In the genomic region with DNA sequence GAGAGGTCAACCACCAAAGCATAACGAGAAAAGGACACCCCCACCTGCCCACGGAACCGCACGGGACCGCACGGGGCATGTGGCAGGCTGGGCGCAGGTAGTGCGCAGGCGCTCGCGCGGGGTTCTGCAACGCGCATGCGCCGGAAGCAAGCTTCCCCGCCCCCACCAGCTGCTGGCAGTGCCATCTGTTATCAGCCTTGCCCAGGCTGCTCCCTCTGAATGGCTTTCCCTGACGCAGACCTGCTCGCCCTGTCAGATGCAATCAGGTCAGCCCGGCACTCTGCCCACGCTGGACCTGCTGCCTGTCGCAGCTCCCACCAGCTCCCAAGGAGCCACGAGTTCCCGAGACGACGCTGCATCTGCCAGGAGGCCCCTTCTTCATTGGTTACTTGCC, we compare ENCODE assay signal across 8 cellular contexts. TPM values are rescaled to one million over a fixed set of nuclear protein-coding genes. Genes with fewer than 3 reads are reported as not detected.
A peak's percentile ranks its signal among the peaks of the same experiment; 100 is the strongest.
DNase-seq lines count a peak whose midpoint lies in the region; ATAC-seq, FAIRE-seq and TF ChIP-seq lines count a peak whose summit lies in the region.

No MANE protein-coding gene starts in this region.

- intact Hi-C loops in activated B cell treated with CpG ODN at 0.5 μM for 24 hours (cut with micrococcal nuclease): loop anchor here (1.0 kb wide), 2 partner anchors 15 to 32 kb away; no protein-coding TSS in a partner anchor

- H3K4me1 Mint-ChIP-seq in activated B cell treated with CpG ODN at 0.5 μM for 24 hours: peaks cover 19% of the 10 kb centered on the region

- POLR2A ChIA-PET in activated B cell treated with CpG ODN at 0.5 μM for 24 hours (lab: Charles Lee): interaction anchor here (1.0 to 1.7 kb wide), 4 partner anchors 12 to 31 kb away, joined by 4 to 5 read pairs (median 4); no protein-coding TSS in a partner anchor

- no peaks in the 10 kb centered on the region for H3K9me3 Mint-ChIP-seq in activated B cell treated with CpG ODN at 0.5 μM for 24 hours

- DNase-seq in NB4 (ENCODE audit: low read depth): peak; percentile 64
- DNase-seq in activated B cell treated with CpG ODN at 0.5 μM for 24 hours: no peak
- DNase-seq in hypothalamus (lab: John Stamatoyannopoulos, UW): peak in 47 of 51 donors; percentile 15 to 86 (median 64)
- DNase-seq in RCC 7860 (ENCODE audit: low spot score): no peak
- no peak for DNase-seq in NK-92 treated with Interleukin-12 subunit alpha and Interleukin-12 subunit beta, amount 100 ng/mL, for 24 hours (lab: John Stamatoyannopoulos, UW)

- FAIRE-seq in RCC 7860 (lab: Jason Lieb, UNC): no peak

- ATAC-seq in GM19395 (IDR thresholded peaks at IDR 0.05; ENCODE audit: unreplicated experiment) (peak; percentile 35), activated B cell treated with CpG ODN at 0.5 μM for 24 hours (ENCODE audit: low read depth) (peak; percentile 40), GM18517 (IDR thresholded peaks at IDR 0.05; ENCODE audit: unreplicated experiment) (no peak), GM18909 (IDR thresholded peaks at IDR 0.05; ENCODE audit: poor library complexity, unreplicated experiment) (no peak)

- peak overlapping the region; percentile 76 for H3K4me3 Mint-ChIP-seq in activated B cell treated with CpG ODN at 0.5 μM for 24 hours

- CTCF ChIA-PET in activated B cell treated with CpG ODN at 0.5 μM for 24 hours (lab: Charles Lee): no interaction called here

- H3K27me3 Mint-ChIP-seq in activated B cell treated with CpG ODN at 0.5 μM for 24 hours: peaks cover 8% of the 10 kb centered on the region

- peak overlapping the region; percentile 56 for H3K4me3 ChIP-seq in NB4 (ENCODE audit: low read depth, low read length)

- peak overlapping the region; percentile 85 for H3K27ac Mint-ChIP-seq in activated B cell treated with CpG ODN at 0.5 μM for 24 hours

- H3K36me3 Mint-ChIP-seq in activated B cell treated with CpG ODN at 0.5 μM for 24 hours (ENCODE audit: low read depth): no peaks in the 10 kb centered on the region

- TF ChIP-seq CTCF in NB4 (IDR thresholded peaks at IDR 0.05; ENCODE audit: low read depth, low read length): no peak
- TF ChIP-seq CTCF in activated B cell treated with CpG ODN at 0.5 μM for 24 hours (IDR thresholded peaks at IDR 0.05): no peak

- TF ChIP-seq POLR2A in NB4 (IDR thresholded peaks at IDR 0.05; ENCODE audit: extremely low read depth, insufficient read length): peak; percentile 32

RNA-seq across cellular contexts. Expression of a gene that starts 22.8 kb away (rescaled TPM):
- total RNA-seq in activated B cell treated with CpG ODN at 0.5 μM for 24 hours: 5.9 and 8.6 TPM in 2 replicates

Comparison
In these comparisons a context has a peak if more than half of its experiments do, and no peak if none do; other contexts are left out.
1. ATAC-seq: peak in GM19395 (single experiment) and activated B cell treated with CpG ODN at 0.5 μM for 24 hours (single experiment); none in GM18517 (single experiment) and GM18909 (single experiment).
2. DNase-seq: peak in NB4 (single experiment) and hypothalamus (47 of 51); none in activated B cell treated with CpG ODN at 0.5 μM for 24 hours (single experiment), RCC 7860 (single experiment) and NK-92 treated with Interleukin-12 subunit alpha and Interleukin-12 subunit beta, amount 100 ng/mL, for 24 hours (single experiment).